Comparison of ENCODE assay signal across 10 cellular contexts in the genomic region with DNA sequence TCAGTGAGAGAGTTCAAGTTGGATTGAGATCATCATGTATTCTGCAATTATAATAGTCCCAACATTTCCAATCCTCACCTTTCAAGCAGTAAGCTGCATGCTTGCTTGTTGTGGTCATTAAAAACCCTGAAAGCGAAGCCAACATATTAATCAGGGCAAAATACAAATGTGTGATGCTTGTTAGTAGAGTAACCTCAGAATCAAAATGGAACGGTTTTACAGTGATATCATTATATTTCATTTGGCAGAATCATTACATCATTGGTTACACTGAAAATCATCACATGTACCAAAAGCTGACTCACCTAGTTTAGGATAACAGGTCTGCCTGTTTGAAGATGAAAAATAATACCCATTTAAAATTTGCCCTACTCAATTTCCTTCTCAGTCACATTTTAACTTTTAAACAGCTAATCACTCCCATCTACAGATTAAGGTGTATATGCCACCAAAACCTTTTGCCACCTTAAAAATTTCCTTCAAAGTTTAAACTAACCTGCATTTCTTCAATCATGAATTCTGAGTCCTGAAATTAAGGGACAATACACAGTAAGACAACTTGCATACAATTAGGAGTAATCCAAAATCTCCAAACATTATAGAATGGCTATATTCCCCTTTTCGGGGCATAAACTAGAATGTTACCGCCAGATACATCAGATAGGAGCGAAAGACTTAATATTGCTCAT. TPM values are rescaled to one million over a fixed set of nuclear protein-coding genes. Genes with fewer than 3 reads are reported as not detected.
A peak's percentile ranks its signal among the peaks of the same experiment; 100 is the strongest.
DNase-seq lines count a peak whose midpoint lies in the region; TF ChIP-seq lines count a peak whose summit lies in the region.
"Had no signal": no experiment of that assay in that cellular context is flagged by ENCODE, and none has a peak within 500 bp of the region (broad histone marks: within the 10 kb centered on the region; RNA-seq: fewer than 3 reads in every experiment).

No MANE protein-coding gene starts in this region.

- H3K27me3 ChIP-seq in kidney epithelial cell (ENCODE audit: control insufficient read depth, insufficient read depth, low read length) = no peaks in the 10 kb centered on the region

- intact Hi-C loops in activated T-helper 1 cell treated with anti-CD3 and anti-CD28 coated beads, Interleukin-12 subunit alpha, Interleukin-12 subunit beta, Interleukin-2, Interleukin-4 antibody, amounts not matched to agents 30 ng/mL and 10 ng/mL and 1 ng/mL, durations not matched to agents 14 hours and 24 hours and 36 hours (cut with micrococcal nuclease) = loop anchor here (10.0 kb wide), 1 partner anchor 1120 kb away; no protein-coding TSS in a partner anchor

- no peaks in the 10 kb centered on the region for H3K27me3 Mint-ChIP-seq in activated T-helper 1 cell treated with anti-CD3 and anti-CD28 coated beads, Interleukin-12 subunit alpha, Interleukin-12 subunit beta, Interleukin-2, Interleukin-4 antibody, amounts not matched to agents 30 ng/mL and 10 ng/mL and 1 ng/mL, durations not matched to agents 14 hours and 24 hours and 36 hours (ENCODE audit: insufficient read depth)

- H3K4me3 Mint-ChIP-seq in activated T-helper 1 cell treated with anti-CD3 and anti-CD28 coated beads, Interleukin-12 subunit alpha, Interleukin-12 subunit beta, Interleukin-2, Interleukin-4 antibody, amounts not matched to agents 30 ng/mL and 10 ng/mL and 1 ng/mL, durations not matched to agents 14 hours and 24 hours and 36 hours = peak overlapping the region; percentile 98

- DNase-seq in HT1080 (ENCODE audit: low read depth) = peak; percentile 34
- DNase-seq in activated T-helper 1 cell treated with anti-CD3 and anti-CD28 coated beads, Interleukin-12 subunit alpha, Interleukin-12 subunit beta, Interleukin-2, Interleukin-4 antibody, amounts not matched to agents 30 ng/mL and 10 ng/mL and 1 ng/mL, durations not matched to agents 14 hours and 24 hours and 36 hours (ENCODE audit: low spot score) = no peak
- no peak for DNase-seq in kidney epithelial cell (ENCODE audit: low read depth)
- no peak for DNase-seq in NK-92 treated with Interleukin-12 subunit alpha and Interleukin-12 subunit beta, amount 100 ng/mL, for 24 hours (lab: John Stamatoyannopoulos, UW)
- DNase-seq in NCI-H446 treated with DMSO at 0.1 percent for 48 hours (lab: John Stamatoyannopoulos, UW) = no peak
- no peak for DNase-seq in NCI-H1417 (lab: John Stamatoyannopoulos, UW)
- DNase-seq in stimulated activated CD4-positive, alpha-beta T cell treated with anti-CD3 and anti-CD28 coated beads, Interleukin-2, amount 100 ng/mL, for 48 hours = no peak

- peak overlapping the region; percentile 23 for H3K4me3 ChIP-seq in kidney epithelial cell (ENCODE audit: low read depth, low read length)

- no peak for TF ChIP-seq CTCF in C4-2B (conservative IDR thresholded peaks at IDR 0.05)
- TF ChIP-seq CTCF in kidney epithelial cell (IDR thresholded peaks at IDR 0.05; ENCODE audit: insufficient read depth, low read length, poor library complexity, severe bottlenecking) = no peak

- no peaks in the 10 kb centered on the region for H3K9me3 Mint-ChIP-seq in activated T-helper 1 cell treated with anti-CD3 and anti-CD28 coated beads, Interleukin-12 subunit alpha, Interleukin-12 subunit beta, Interleukin-2, Interleukin-4 antibody, amounts not matched to agents 30 ng/mL and 10 ng/mL and 1 ng/mL, durations not matched to agents 14 hours and 24 hours and 36 hours

- H3K36me3 Mint-ChIP-seq in activated T-helper 1 cell treated with anti-CD3 and anti-CD28 coated beads, Interleukin-12 subunit alpha, Interleukin-12 subunit beta, Interleukin-2, Interleukin-4 antibody, amounts not matched to agents 30 ng/mL and 10 ng/mL and 1 ng/mL, durations not matched to agents 14 hours and 24 hours and 36 hours (ENCODE audit: low read depth) = peaks cover 59% of the 10 kb centered on the region

- H3K36me3 ChIP-seq in kidney epithelial cell (ENCODE audit: control insufficient read depth, insufficient read depth, low read length) = peaks cover 3% of the 10 kb centered on the region

- peak overlapping the region; percentile 14 for H3K27ac ChIP-seq in C4-2B

- H3K4me1 Mint-ChIP-seq in activated T-helper 1 cell treated with anti-CD3 and anti-CD28 coated beads, Interleukin-12 subunit alpha, Interleukin-12 subunit beta, Interleukin-2, Interleukin-4 antibody, amounts not matched to agents 30 ng/mL and 10 ng/mL and 1 ng/mL, durations not matched to agents 14 hours and 24 hours and 36 hours (ENCODE audit: low read depth) = peaks cover 41% of the 10 kb centered on the region

- peak overlapping the region; percentile 98 for H3K27ac Mint-ChIP-seq in activated T-helper 1 cell treated with anti-CD3 and anti-CD28 coated beads, Interleukin-12 subunit alpha, Interleukin-12 subunit beta, Interleukin-2, Interleukin-4 antibody, amounts not matched to agents 30 ng/mL and 10 ng/mL and 1 ng/mL, durations not matched to agents 14 hours and 24 hours and 36 hours

RNA-seq across cellular contexts. Expression of a gene that starts 3.5 kb away (rescaled TPM):
- 409 and 619 TPM in 2 replicates for total RNA-seq in HT1080 (2014; rRNA removed; shearing (Covaris generic))
- 558 and 567 TPM in 2 replicates for polyA plus RNA-seq in HT1080 (2015; cell fraction: cytosol; rRNA removed)
- polyA plus RNA-seq in HT1080 (2015; cell fraction: nucleus; rRNA removed) = 1,555 and 1,779 TPM in 2 replicates
- total RNA-seq in activated T-helper 1 cell treated with anti-CD3 and anti-CD28 coated beads, Interleukin-12 subunit alpha, Interleukin-12 subunit beta, Interleukin-2, Interleukin-4 antibody, amounts not matched to agents 30 ng/mL and 10 ng/mL and 1 ng/mL, durations not matched to agents 14 hours and 24 hours and 36 hours = 653 and 688 TPM in 2 replicates
- 2,249 and 2,308 TPM in 2 replicates for total RNA-seq in kidney epithelial cell

RNA-seq across cellular contexts. Expression of a gene that starts 3.9 kb away (rescaled TPM):
- 3.6 and 3.8 TPM in 2 replicates for total RNA-seq in HT1080 (2014; rRNA removed; shearing (Covaris generic))
- 1.4 and 1.6 TPM in 2 replicates for polyA plus RNA-seq in HT1080 (2015; cell fraction: cytosol; rRNA removed)
- polyA plus RNA-seq in HT1080 (2015; cell fraction: nucleus; rRNA removed) = 5.9 and 8.1 TPM in 2 replicates
- total RNA-seq in activated T-helper 1 cell treated with anti-CD3 and anti-CD28 coated beads, Interleukin-12 subunit alpha, Interleukin-12 subunit beta, Interleukin-2, Interleukin-4 antibody, amounts not matched to agents 30 ng/mL and 10 ng/mL and 1 ng/mL, durations not matched to agents 14 hours and 24 hours and 36 hours = 9.2 and 9.4 TPM in 2 replicates
- total RNA-seq in kidney epithelial cell = 7.5 and 7.9 TPM in 2 replicates

RNA-seq across cellular contexts. Expression of a gene that starts 39.6 kb away (rescaled TPM):
- 24.8 and 28.0 TPM in 2 replicates for total RNA-seq in HT1080 (2014; rRNA removed; shearing (Covaris generic))
- 17.0 and 18.3 TPM in 2 replicates for polyA plus RNA-seq in HT1080 (2015; cell fraction: cytosol; rRNA removed)
- 14.8 and 14.9 TPM in 2 replicates for polyA plus RNA-seq in HT1080 (2015; cell fraction: nucleus; rRNA removed)
- 23.6 and 25.7 TPM in 2 replicates for total RNA-seq in activated T-helper 1 cell treated with anti-CD3 and anti-CD28 coated beads, Interleukin-12 subunit alpha, Interleukin-12 subunit beta, Interleukin-2, Interleukin-4 antibody, amounts not matched to agents 30 ng/mL and 10 ng/mL and 1 ng/mL, durations not matched to agents 14 hours and 24 hours and 36 hours
- total RNA-seq in kidney epithelial cell = 4.4 and 6.6 TPM in 2 replicates

RNA-seq across cellular contexts. Expression of a gene that starts 39.9 kb away (rescaled TPM):
- total RNA-seq in HT1080 (2014; rRNA removed; shearing (Covaris generic)) = 51.1 and 60.6 TPM in 2 replicates
- polyA plus RNA-seq in HT1080 (2015; cell fraction: cytosol; rRNA removed) = 67.7 and 78.8 TPM in 2 replicates
- 179 and 182 TPM in 2 replicates for polyA plus RNA-seq in HT1080 (2015; cell fraction: nucleus; rRNA removed)
- total RNA-seq in activated T-helper 1 cell treated with anti-CD3 and anti-CD28 coated beads, Interleukin-12 subunit alpha, Interleukin-12 subunit beta, Interleukin-2, Interleukin-4 antibody, amounts not matched to agents 30 ng/mL and 10 ng/mL and 1 ng/mL, durations not matched to agents 14 hours and 24 hours and 36 hours = 41.9 TPM in 2 replicates
- total RNA-seq in kidney epithelial cell = 20.8 and 25.4 TPM in 2 replicates

RNA-seq across cellular contexts. Expression of a gene that starts 52.8 kb away (rescaled TPM):
- total RNA-seq in HT1080 (2014; rRNA removed; shearing (Covaris generic)) = not detected in 2 replicates
- not detected in 2 replicates for polyA plus RNA-seq in HT1080 (2015; cell fraction: cytosol; rRNA removed)
- polyA plus RNA-seq in HT1080 (2015; cell fraction: nucleus; rRNA removed) = not detected in 2 replicates
- 0.26 TPM in 1 of 2 replicates, not detected in the other for total RNA-seq in activated T-helper 1 cell treated with anti-CD3 and anti-CD28 coated beads, Interleukin-12 subunit alpha, Interleukin-12 subunit beta, Interleukin-2, Interleukin-4 antibody, amounts not matched to agents 30 ng/mL and 10 ng/mL and 1 ng/mL, durations not matched to agents 14 hours and 24 hours and 36 hours
- 0.25 TPM in 1 of 2 replicates, not detected in the other for total RNA-seq in kidney epithelial cell
- total RNA-seq: pulmonary artery endothelial cell, temporal lobe had no signal
